ENCODE assay signal across 18 cellular contexts in the genomic region with DNA sequence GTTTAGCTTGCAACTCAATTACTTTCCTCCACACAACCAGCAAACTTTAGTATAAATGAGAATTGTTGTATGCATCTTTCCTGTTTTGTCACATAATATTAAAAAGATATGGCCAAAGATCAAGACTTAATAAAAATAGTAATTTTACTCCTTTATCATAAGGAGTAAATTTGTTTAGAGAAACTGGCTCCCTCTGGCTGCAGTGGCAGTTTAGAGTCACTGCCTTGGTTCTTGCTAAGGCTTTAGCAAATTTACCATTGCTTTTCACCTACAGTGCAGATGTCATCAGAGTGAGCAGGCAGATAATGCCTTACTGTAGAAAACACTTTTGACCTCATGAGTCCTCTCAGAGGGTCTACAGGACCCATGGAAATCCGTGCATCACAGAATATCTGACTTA. TPM values are rescaled to one million over a fixed set of nuclear protein-coding genes. Genes with fewer than 3 reads are reported as not detected.
A peak's percentile ranks its signal among the peaks of the same experiment; 100 is the strongest.
DNase-seq lines count a peak whose midpoint lies in the region; FAIRE-seq and TF ChIP-seq lines count a peak whose summit lies in the region.
"Had no signal": no experiment of that assay in that cellular context is flagged by ENCODE, and none has a peak within 500 bp of the region (broad histone marks: within the 10 kb centered on the region; RNA-seq: fewer than 3 reads in every experiment).

No MANE protein-coding gene starts in this region.

- H3K9me2 ChIP-seq in Loucy (replicated peaks; ENCODE audit: low read depth, low read length) = no peaks in the 10 kb centered on the region
- H3K9me2 ChIP-seq in neural cell (ENCODE audit: insufficient read depth, low read length) = no peaks in the 10 kb centered on the region

- H3K79me2 ChIP-seq in Loucy (ENCODE audit: insufficient read depth, low read length) = peaks cover 62% of the 10 kb centered on the region
- H3K79me2 ChIP-seq in neural cell (replicated peaks; ENCODE audit: insufficient read depth, low read length) = peaks cover 43% of the 10 kb centered on the region

- no peak overlapping the region for H2AFZ ChIP-seq in Loucy (ENCODE audit: low read length)
- no peak overlapping the region for H2AFZ ChIP-seq in neural cell (ENCODE audit: low read depth, low read length)
- H2AFZ ChIP-seq: neural progenitor cell had no signal

- H3F3A ChIP-seq in Loucy (ENCODE audit: low read depth) (no peaks in the 10 kb centered on the region), neural cell (ENCODE audit: insufficient read depth, low read length, poor library complexity, severe bottlenecking) (no peaks in the 10 kb centered on the region)

- H4K20me1 ChIP-seq in Loucy (ENCODE audit: insufficient read depth, low read length, poor library complexity, severe bottlenecking) (peaks cover 13% of the 10 kb centered on the region), neural cell (ENCODE audit: insufficient read depth) (no peaks in the 10 kb centered on the region)

- TF ChIP-seq EP300 in neural cell (conservative IDR thresholded peaks at IDR 0.05; ENCODE audit: poor library complexity, severe bottlenecking) = no peak

- DNase-seq in GM06990 (ENCODE audit: extremely low read depth, insufficient read length) = no peak
- DNase-seq in choroid plexus epithelial cell (ENCODE audit: low read depth) = peak; percentile 23
- DNase-seq in OCI-M2 (lab: John Stamatoyannopoulos, UW; ENCODE audit: unreplicated experiment) = no peak
- no peak for DNase-seq in NCI-H524 (lab: John Stamatoyannopoulos, UW)
- DNase-seq in small intestine = no peak
- DNase-seq: activated naive CD4-positive, alpha-beta T cell treated with anti-CD3 and anti-CD28 coated beads for 36 hours; EL; H7; immature natural killer cell; NCI-H2081 treated with DMSO at 0.1 percent for 48 hours; sigmoid colon; stimulated activated CD4-positive, alpha-beta T cell treated with anti-CD3 and anti-CD28 coated beads, Interleukin-4, amount 100 ng/mL, for 1 hour; stimulated activated CD8-positive, alpha-beta memory T cell treated with anti-CD3 and anti-CD28 coated beads, Interleukin-4, amount 100 ng/mL, for 48 hours; testis had no signal

- no peak for TF ChIP-seq RAD21 in neural cell (conservative IDR thresholded peaks at IDR 0.05)

- WGBS in small intestine, 3 donors = 86 to 89% (median 87%) methylated on average over 1 of the region's 1 CpG

- H3K27ac ChIP-seq in neural cell (ENCODE audit: low read length) (no peak overlapping the region), small intestine (ENCODE audit: low read depth in 1 of 2, low read length in 1 of 2) (no peak overlapping the region)
- H3K27ac ChIP-seq: neural progenitor cell, sigmoid colon, testis had no signal

- H3K4me1 ChIP-seq in Loucy (ENCODE audit: insufficient read depth, low read length, poor library complexity, severe bottlenecking) = peaks cover 25% of the 10 kb centered on the region
- H3K4me1 ChIP-seq in small intestine (ENCODE audit: control insufficient read depth in 2 of 2, insufficient read depth in 1 of 2, low read depth in 1 of 2, low read length in 1 of 2) = peaks cover 0 to 3% of the 10 kb centered on the region in 2 donors

- no peak for FAIRE-seq in small intestine (lab: Jason Lieb, UNC)

- H3K9ac ChIP-seq in Loucy (ENCODE audit: low read depth, low read length, poor library complexity, severe bottlenecking) (peak overlapping the region; percentile 11), neural cell (ENCODE audit: low read length) (no peak overlapping the region)
- H3K9ac ChIP-seq: neural progenitor cell had no signal

- peak overlapping the region; percentile 98 for H3K4me2 ChIP-seq in Loucy (ENCODE audit: low read depth, low read length, poor library complexity, severe bottlenecking)
- no peak overlapping the region for H3K4me2 ChIP-seq in neural cell (ENCODE audit: low read length)
- H3K4me2 ChIP-seq: neural progenitor cell had no signal

- no peaks in the 10 kb centered on the region for H3K27me3 ChIP-seq in GM06990 (replicated peaks; ENCODE audit: control insufficient read depth, insufficient read depth, low read length)
- peaks cover 17% of the 10 kb centered on the region for H3K27me3 ChIP-seq in Loucy (ENCODE audit: insufficient read depth, low read length, poor library complexity, severe bottlenecking)
- H3K27me3 ChIP-seq in neural cell (ENCODE audit: insufficient read depth, low read depth, low read length) = no peaks in the 10 kb centered on the region
- no peaks in the 10 kb centered on the region for H3K27me3 ChIP-seq in small intestine (ENCODE audit: control insufficient read depth in 2 of 2, insufficient read depth in 2 of 2, low read length in 2 of 2)
- H3K27me3 ChIP-seq: testis had no signal

- H3K36me3 ChIP-seq in GM06990 (ENCODE audit: control insufficient read depth, insufficient read depth, low read length) (peaks cover 3% of the 10 kb centered on the region), Loucy (ENCODE audit: insufficient read depth, low read length) (no peaks in the 10 kb centered on the region), neural cell (ENCODE audit: insufficient read depth, low read length) (no peaks in the 10 kb centered on the region), small intestine (ENCODE audit: control insufficient read depth in 2 of 2, insufficient read depth in 2 of 2, low read length in 2 of 2) (peaks cover 2 to 7% of the 10 kb centered on the region in 2 donors)
- H3K36me3 ChIP-seq: neural progenitor cell had no signal

- H3K4me3 ChIP-seq in GM06990 (replicated peaks; ENCODE audit: low read depth, low read length) (no peak overlapping the region), Loucy (ENCODE audit: low read length, poor library complexity, severe bottlenecking) (peak overlapping the region; percentile 93), choroid plexus epithelial cell (ENCODE audit: low read depth, low read length) (no peak overlapping the region), neural cell (ENCODE audit: low read length) (no peak overlapping the region), small intestine (ENCODE audit: low read depth in 1 of 2, low read length in 2 of 2) (no peak overlapping the region)
- H3K4me3 ChIP-seq: lung, neural progenitor cell, sigmoid colon, testis had no signal

- H3K9me3 ChIP-seq in Loucy (ENCODE audit: insufficient read depth, low read depth, low read length) (no peaks in the 10 kb centered on the region), neural cell (ENCODE audit: low read length) (no peaks in the 10 kb centered on the region), small intestine (ENCODE audit: control insufficient read depth, low read depth) (no peaks in the 10 kb centered on the region)
- H3K9me3 ChIP-seq: sigmoid colon, testis had no signal

- TF ChIP-seq CTCF in GM06990 (IDR thresholded peaks at IDR 0.05; ENCODE audit: insufficient read depth, low read length, poor library complexity, severe bottlenecking) (peak; percentile 14), Loucy (conservative IDR thresholded peaks at IDR 0.05; ENCODE audit: low read length) (peak; percentile 39), choroid plexus epithelial cell (conservative IDR thresholded peaks at IDR 0.05; ENCODE audit: low read depth, low read length) (peak; percentile 50), neural cell (IDR thresholded peaks at IDR 0.05; ENCODE audit: poor library complexity, severe bottlenecking) (peak; percentile 16)

TF ChIP-seq in neural cell, 6 proteins besides CTCF, POLR2A, EP300 and RAD21:
- no peak for TF ChIP-seq TAF1 (IDR thresholded peaks at IDR 0.05; ENCODE audit: low read depth)
- no peak for TF ChIP-seq SMC3 (conservative IDR thresholded peaks at IDR 0.05; ENCODE audit: poor library complexity)
- no peak for TF ChIP-seq POLR2AphosphoS5 (IDR thresholded peaks at IDR 0.05)
- TF ChIP-seq MXI1 (conservative IDR thresholded peaks at IDR 0.05; ENCODE audit: poor library complexity, severe bottlenecking) = no peak
- TF ChIP-seq, protein P1, sequence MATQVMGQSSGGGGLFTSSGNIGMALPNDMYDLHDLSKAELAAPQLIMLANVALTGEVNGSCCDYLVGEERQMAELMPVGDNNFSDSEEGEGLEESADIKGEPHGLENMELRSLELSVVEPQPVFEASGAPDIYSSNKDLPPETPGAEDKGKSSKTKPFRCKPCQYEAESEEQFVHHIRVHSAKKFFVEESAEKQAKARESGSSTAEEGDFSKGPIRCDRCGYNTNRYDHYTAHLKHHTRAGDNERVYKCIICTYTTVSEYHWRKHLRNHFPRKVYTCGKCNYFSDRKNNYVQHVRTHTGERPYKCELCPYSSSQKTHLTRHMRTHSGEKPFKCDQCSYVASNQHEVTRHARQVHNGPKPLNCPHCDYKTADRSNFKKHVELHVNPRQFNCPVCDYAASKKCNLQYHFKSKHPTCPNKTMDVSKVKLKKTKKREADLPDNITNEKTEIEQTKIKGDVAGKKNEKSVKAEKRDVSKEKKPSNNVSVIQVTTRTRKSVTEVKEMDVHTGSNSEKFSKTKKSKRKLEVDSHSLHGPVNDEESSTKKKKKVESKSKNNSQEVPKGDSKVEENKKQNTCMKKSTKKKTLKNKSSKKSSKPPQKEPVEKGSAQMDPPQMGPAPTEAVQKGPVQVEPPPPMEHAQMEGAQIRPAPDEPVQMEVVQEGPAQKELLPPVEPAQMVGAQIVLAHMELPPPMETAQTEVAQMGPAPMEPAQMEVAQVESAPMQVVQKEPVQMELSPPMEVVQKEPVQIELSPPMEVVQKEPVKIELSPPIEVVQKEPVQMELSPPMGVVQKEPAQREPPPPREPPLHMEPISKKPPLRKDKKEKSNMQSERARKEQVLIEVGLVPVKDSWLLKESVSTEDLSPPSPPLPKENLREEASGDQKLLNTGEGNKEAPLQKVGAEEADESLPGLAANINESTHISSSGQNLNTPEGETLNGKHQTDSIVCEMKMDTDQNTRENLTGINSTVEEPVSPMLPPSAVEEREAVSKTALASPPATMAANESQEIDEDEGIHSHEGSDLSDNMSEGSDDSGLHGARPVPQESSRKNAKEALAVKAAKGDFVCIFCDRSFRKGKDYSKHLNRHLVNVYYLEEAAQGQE (IDR thresholded peaks at IDR 0.05; ENCODE audit: borderline replicate concordance) = no peak
- TF ChIP-seq EZH2 (IDR thresholded peaks at IDR 0.05; ENCODE audit: borderline replicate concordance, insufficient read depth, low read length, poor library complexity, severe bottlenecking) = no peak

RNA-seq across cellular contexts. Expression of gene PRPF18, which starts 2.6 kb away (rescaled TPM):
- polyA plus RNA-seq in neural cell (43.9 and 56.7 TPM in 2 replicates), small intestine (10 to 100 TPM; 19.5 to 28.2 (median 24.0) TPM)
- 81.6 and 111 TPM in 2 replicates for polyA minus RNA-seq in neural cell
